ENCODE assay signal across 8 cellular contexts in genomic region chr4:184163813-184164212, GRCh38. TPM values are rescaled to one million over a fixed set of nuclear protein-coding genes. Genes with fewer than 3 reads are reported as not detected.
DNase-seq lines count a peak whose midpoint lies in the region; ATAC-seq, FAIRE-seq and TF ChIP-seq lines count a peak whose summit lies in the region.

No MANE protein-coding gene starts in this region.

- H3K27me3 ChIP-seq in suprapubic skin: peaks cover 10% of the 10 kb centered on the region

- CTCF ChIA-PET in A549 (lab: Yijun Ruan, JAX) (interaction anchor here (0.5 to 2.1 kb wide), 4 partner anchors 264 to 482 kb away, joined by 3 to 11 read pairs (median 4); no protein-coding TSS in a partner anchor), GM10248 (lab: Yijun Ruan, JAX) (interaction anchor here (0.9 to 2.0 kb wide), 4 partner anchors 10 to 333 kb away, joined by 3 to 4 read pairs (median 3); no protein-coding TSS in a partner anchor)

- H3K4me3 ChIP-seq in A549 (no peak overlapping the region), astrocyte of the spinal cord (ENCODE audit: low read depth, low read length) (no peak overlapping the region), suprapubic skin (no peak overlapping the region)

- no peak for TF ChIP-seq POLR2A in A549 (IDR thresholded peaks at IDR 0.05; ENCODE audit: low read length)
- no peak for TF ChIP-seq POLR2A in suprapubic skin (IDR thresholded peaks at IDR 0.05)

- TF ChIP-seq CTCF in A549 (IDR thresholded peaks at IDR 0.05) (peak; percentile 48), GM10248 (IDR thresholded peaks at IDR 0.05; ENCODE audit: control extremely low read depth, extremely low read depth, low read depth, missing control alignments) (peak; percentile 38), astrocyte of the spinal cord (IDR thresholded peaks at IDR 0.05; ENCODE audit: low read depth, low read length) (peak; percentile 56), suprapubic skin (IDR thresholded peaks at IDR 0.05) (peak; percentile 42 to 67)

- no peaks in the 10 kb centered on the region for H3K36me3 ChIP-seq in suprapubic skin

- in situ Hi-C loops in astrocyte of the spinal cord (cut with HindIII; ENCODE audit: low sequenced_read_pairs): no loop called here

- H3K4me1 ChIP-seq in A549: no peaks in the 10 kb centered on the region
- H3K4me1 ChIP-seq in suprapubic skin: peaks cover 9% of the 10 kb centered on the region

- H3K9me3 ChIP-seq in A549: no peaks in the 10 kb centered on the region
- no peaks in the 10 kb centered on the region for H3K9me3 ChIP-seq in suprapubic skin

- 9% methylated on average over 6 of the region's 8 CpGs for WGBS in A549 (ENCODE audit: missing lambda C conversion rate)
- WGBS in suprapubic skin: 15% methylated on average over 8 of the region's 8 CpGs

- ATAC-seq in A549 (peak; percentile 75 to 87; a peak in 5 of 6 replicates), HG03039 (IDR thresholded peaks at IDR 0.05; ENCODE audit: unreplicated experiment) (no peak)

- peak; percentile 73 to 79 for TF ChIP-seq RAD21 in A549 (conservative IDR thresholded peaks at IDR 0.05 in 1 of 2, IDR thresholded peaks at IDR 0.05 in 1 of 2)

- POLR2A ChIA-PET in A549 (lab: Yijun Ruan, JAX): no interaction called here
- POLR2A ChIA-PET in GM10248 (lab: Yijun Ruan, JAX): no interaction called here

- DNase-seq in A549 (ENCODE audit: low read depth in 1 of 2, low spot score in 1 of 2) (peak; percentile 41 to 60), GM10248 (ENCODE audit: extremely low spot score) (no peak), NCI-H460 (ENCODE audit: extremely low read depth, low read depth) (peak; percentile 28), astrocyte of the spinal cord (ENCODE audit: low read depth, low spot score) (peak; percentile 23), iris pigment epithelial cell (ENCODE audit: low read depth) (peak; percentile 21), suprapubic skin (ENCODE audit: low spot score in 2 of 2) (no peak), GF-D8 (lab: John Stamatoyannopoulos, UW) (no peak)

- H3K4me2 ChIP-seq in A549: no peak overlapping the region

- no peak for FAIRE-seq in A549 (lab: Jason Lieb, UNC)

- no peak for TF ChIP-seq EP300 in A549 (IDR thresholded peaks at IDR 0.05)
- no peak for TF ChIP-seq EP300 in suprapubic skin (IDR thresholded peaks at IDR 0.05)

- no peak overlapping the region for H3K27ac ChIP-seq in A549
- no peak overlapping the region for H3K27ac ChIP-seq in suprapubic skin

TF ChIP-seq in A549, 52 proteins besides CTCF, POLR2A, EP300 and RAD21:
- TF ChIP-seq SMC3 (IDR thresholded peaks at IDR 0.05) (peak; percentile 69), FOSB (CRISPR knock-in tag; IDR thresholded peaks at IDR 0.05) (no peak), ZC3H11A (IDR thresholded peaks at IDR 0.05) (no peak), REST (IDR thresholded peaks at IDR 0.05) (no peak), JUN (IDR thresholded peaks at IDR 0.05) (no peak), ZNF302 (CRISPR knock-in tag; IDR thresholded peaks at IDR 0.05) (no peak)

RNA-seq across cellular contexts. Expression of gene ENPP6, which starts 53.9 kb away (rescaled TPM):
- polyA plus RNA-seq in A549 (2011; rRNA removed) (not detected in 2 replicates), A549 (2017; fragmentation: RNase III; extraction: RNeasy Plus Mini Kit Qiagen cat#74134 plus additional on column Dnase treatment) (not detected in 3 replicates)
- not detected in 2 replicates for polyA plus RNA-seq in A549 (2012; cell fraction: cytosol; rRNA removed)
- not detected in 2 replicates for polyA plus RNA-seq in A549 (2012; cell fraction: nucleus; rRNA removed)
- not detected in 2 replicates for polyA minus RNA-seq in A549 (2011; rRNA and poly(A)+ RNA removed)
- total RNA-seq in NCI-H460 (2014; rRNA removed; shearing (Covaris generic)): not detected in 2 replicates
- polyA plus RNA-seq in NCI-H460 (2014; cell fraction: nucleus; rRNA removed): not detected in 2 replicates
- not detected for total RNA-seq in suprapubic skin

Comparison
In these comparisons a context has a peak if more than half of its experiments do, and no peak if none do; other contexts are left out.
1. DNase-seq: peak in A549 (2 of 2), NCI-H460 (single experiment), astrocyte of the spinal cord (single experiment) and iris pigment epithelial cell (single experiment); none in GM10248 (single experiment), suprapubic skin (0 of 2) and GF-D8 (single experiment).
2. Peak in every context shown above with its lines, with median percentiles within 50 percentile points of each other: CTCF ChIP-seq.